Comparison of ENCODE assay signal across 11 cellular contexts in genomic region chr5:134053840-134054338, GRCh38. TPM values are rescaled to one million over a fixed set of nuclear protein-coding genes. Genes with fewer than 3 reads are reported as not detected.
A peak's percentile ranks its signal among the peaks of the same experiment; 100 is the strongest.
DNase-seq lines count a peak whose midpoint lies in the region; ATAC-seq and TF ChIP-seq lines count a peak whose summit lies in the region.
"Had no signal": no experiment of that assay in that cellular context is flagged by ENCODE, and none has a peak within 500 bp of the region (broad histone marks: within the 10 kb centered on the region; RNA-seq: fewer than 3 reads in every experiment).

No MANE protein-coding gene starts in this region.

- no peaks in the 10 kb centered on the region for H4K20me1 ChIP-seq in BLaER1 treated with 17β-estradiol and CSF1 and Interleukin-3, amounts not matched to agents 10 nM and 100 nM

- no peaks in the 10 kb centered on the region for H3K9me3 Mint-ChIP-seq in activated CD8-positive, alpha-beta T cell treated with anti-CD3 and anti-CD28 coated beads, Interleukin-2, amount 10 ng/mL, durations not matched to agents 7 days and 5 days (ENCODE audit: insufficient read depth)

- H3K4me1 ChIP-seq in BLaER1 treated with 17β-estradiol and CSF1 and Interleukin-3, amounts not matched to agents 10 nM and 100 nM: peaks cover 21 to 31% (median 25%) of the 10 kb centered on the region in 10 experiments
- H3K4me1 ChIP-seq in HUES6 (ENCODE audit: control insufficient read depth, insufficient read depth, low read length): peaks cover 37% of the 10 kb centered on the region

- peak; percentile 83 for ATAC-seq in activated CD8-positive, alpha-beta T cell treated with anti-CD3 and anti-CD28 coated beads, Interleukin-2, amount 10 ng/mL, durations not matched to agents 7 days and 5 days
- ATAC-seq in GM18858 (IDR thresholded peaks at IDR 0.05; ENCODE audit: unreplicated experiment) (no peak), GM21423 (IDR thresholded peaks at IDR 0.05; ENCODE audit: unreplicated experiment) (no peak)
- ATAC-seq: gastrocnemius medialis had no signal

- peaks cover 30% of the 10 kb centered on the region for H3K4me1 Mint-ChIP-seq in activated CD8-positive, alpha-beta T cell treated with anti-CD3 and anti-CD28 coated beads, Interleukin-2, amount 10 ng/mL, durations not matched to agents 7 days and 5 days (ENCODE audit: low read depth)

- POLR2A ChIA-PET in activated CD8-positive, alpha-beta T cell treated with anti-CD3 and anti-CD28 coated beads, Interleukin-2, amount 10 ng/mL, durations not matched to agents 7 days and 5 days (lab: Charles Lee): interaction anchor here (0.8 to 1.5 kb wide), 5 partner anchors 12 to 122 kb away, joined by 3 to 5 read pairs (median 4); partner anchors contain the start of gene TCF7
- POLR2A ChIA-PET in HEK293T (lab: Yijun Ruan, JAX): no interaction called here

- no peaks in the 10 kb centered on the region for H3K9me3 ChIP-seq in BLaER1 treated with 17β-estradiol and CSF1 and Interleukin-3, amounts not matched to agents 10 nM and 100 nM (replicated peaks in 1 of 11)
- no peaks in the 10 kb centered on the region for H3K9me3 ChIP-seq in HUES6 (ENCODE audit: control insufficient read depth, insufficient read depth, low read depth, low read length)
- H3K9me3 ChIP-seq: gastrocnemius medialis had no signal

- H3K4me3 Mint-ChIP-seq in activated CD8-positive, alpha-beta T cell treated with anti-CD3 and anti-CD28 coated beads, Interleukin-2, amount 10 ng/mL, durations not matched to agents 7 days and 5 days: peak overlapping the region; percentile 22

- no peaks in the 10 kb centered on the region for H3K27me3 Mint-ChIP-seq in activated CD8-positive, alpha-beta T cell treated with anti-CD3 and anti-CD28 coated beads, Interleukin-2, amount 10 ng/mL, durations not matched to agents 7 days and 5 days (ENCODE audit: low read depth)

- H3K27ac ChIP-seq in BLaER1 treated with 17β-estradiol and CSF1 and Interleukin-3, amounts not matched to agents 10 nM and 100 nM: peak overlapping the region in 8 of 11 experiments; percentile 10 to 59 (median 52); a peak in 12 of 22 replicates
- peak overlapping the region; percentile 32; the same call in 1 of the 2 replicates for H3K27ac ChIP-seq in HUES6 (ENCODE audit: low read depth, low read length)
- H3K27ac ChIP-seq: gastrocnemius medialis had no signal

- H3K36me3 Mint-ChIP-seq in activated CD8-positive, alpha-beta T cell treated with anti-CD3 and anti-CD28 coated beads, Interleukin-2, amount 10 ng/mL, durations not matched to agents 7 days and 5 days (ENCODE audit: low read depth): no peaks in the 10 kb centered on the region

- no peak overlapping the region for H3K4me3 ChIP-seq in BLaER1 treated with 17β-estradiol and CSF1 and Interleukin-3, amounts not matched to agents 10 nM and 100 nM
- no peak overlapping the region for H3K4me3 ChIP-seq in HUES6 (ENCODE audit: low read depth, low read length)
- H3K4me3 ChIP-seq: gastrocnemius medialis had no signal

- no peaks in the 10 kb centered on the region for H3K36me3 ChIP-seq in BLaER1 treated with 17β-estradiol and CSF1 and Interleukin-3, amounts not matched to agents 10 nM and 100 nM
- H3K36me3 ChIP-seq in HUES6 (ENCODE audit: control insufficient read depth, insufficient read depth, low read length): no peaks in the 10 kb centered on the region
- H3K36me3 ChIP-seq: gastrocnemius medialis had no signal

- peak overlapping the region; percentile 87 for H3K27ac Mint-ChIP-seq in activated CD8-positive, alpha-beta T cell treated with anti-CD3 and anti-CD28 coated beads, Interleukin-2, amount 10 ng/mL, durations not matched to agents 7 days and 5 days

- H3K27me3 ChIP-seq in BLaER1 treated with 17β-estradiol and CSF1 and Interleukin-3, amounts not matched to agents 10 nM and 100 nM: no peaks in the 10 kb centered on the region
- H3K27me3 ChIP-seq in HUES6 (ENCODE audit: control insufficient read depth, insufficient read depth, low read length): no peaks in the 10 kb centered on the region
- H3K27me3 ChIP-seq: gastrocnemius medialis had no signal

- no peak for DNase-seq in activated CD8-positive, alpha-beta T cell treated with anti-CD3 and anti-CD28 coated beads, Interleukin-2, amount 10 ng/mL, durations not matched to agents 7 days and 5 days
- peak; percentile 36 for DNase-seq in left kidney (ENCODE audit: low read depth, low spot score)
- DNase-seq in HEK293T (ENCODE audit: extremely low spot score): no peak
- no peak for DNase-seq in NCI-H774 (lab: John Stamatoyannopoulos, UW)
- DNase-seq: activated CD8-positive, alpha-beta memory T cell treated with anti-CD3 and anti-CD28 coated beads for 24 hours; gastrocnemius medialis; NCI-H446 had no signal

- CTCF ChIA-PET in activated CD8-positive, alpha-beta T cell treated with anti-CD3 and anti-CD28 coated beads, Interleukin-2, amount 10 ng/mL, durations not matched to agents 7 days and 5 days (lab: Charles Lee): interaction anchor here (1.1 to 7.4 kb wide), 6 partner anchors 13 to 86 kb away, joined by 3 to 77 read pairs (median 3); no protein-coding TSS in a partner anchor
- CTCF ChIA-PET in HEK293T (lab: Yijun Ruan, JAX): interaction anchor here (0.7 to 0.8 kb wide), 2 partner anchors 14 to 88 kb away, joined by 3 to 4 read pairs; no protein-coding TSS in a partner anchor

- peak overlapping the region; percentile 59 to 81 (median 78) for H3K4me2 ChIP-seq in BLaER1 treated with 17β-estradiol and CSF1 and Interleukin-3, amounts not matched to agents 10 nM and 100 nM

- H3K9ac ChIP-seq in BLaER1 treated with 17β-estradiol and CSF1 and Interleukin-3, amounts not matched to agents 10 nM and 100 nM: peak overlapping the region in 4 of 11 experiments; percentile 7 to 40 (median 22); a peak in 1 of 22 replicates
- peak overlapping the region; percentile 0 for H3K9ac ChIP-seq in HUES6 (ENCODE audit: low read length)

TF ChIP-seq in HEK293T, 16 proteins besides CTCF, POLR2A, EP300 and RAD21:
- no peak for TF ChIP-seq FOXK2 (IDR thresholded peaks at IDR 0.05)
- no peak for TF ChIP-seq SUZ12 (IDR thresholded peaks at IDR 0.05)
- no peak for TF ChIP-seq L3MBTL2 (conservative IDR thresholded peaks at IDR 0.05)
- no peak for TF ChIP-seq HDGF (IDR thresholded peaks at IDR 0.05; ENCODE audit: borderline replicate concordance)
- no peak for TF ChIP-seq ZNF384 (IDR thresholded peaks at IDR 0.05)
- no peak for TF ChIP-seq FOXA1 (IDR thresholded peaks at IDR 0.05)
- no peak for TF ChIP-seq NFRKB (IDR thresholded peaks at IDR 0.05)
- no peak for TF ChIP-seq FOXM1 (IDR thresholded peaks at IDR 0.05; ENCODE audit: borderline replicate concordance)
- no peak for TF ChIP-seq TARDBP (IDR thresholded peaks at IDR 0.05)
- TF ChIP-seq CTBP1 (IDR thresholded peaks at IDR 0.05; ENCODE audit: borderline replicate concordance): no peak
- TF ChIP-seq PKNOX1 (IDR thresholded peaks at IDR 0.05): no peak
- no peak for TF ChIP-seq SP1 (IDR thresholded peaks at IDR 0.05)
- TF ChIP-seq LEF1 (IDR thresholded peaks at IDR 0.05; ENCODE audit: borderline replicate concordance): no peak
- no peak for TF ChIP-seq BHLHE40 (IDR thresholded peaks at IDR 0.05; ENCODE audit: borderline replicate concordance)
- no peak for TF ChIP-seq ELF4 (IDR thresholded peaks at IDR 0.05)
- TF ChIP-seq ARNT (IDR thresholded peaks at IDR 0.05): no peak

RNA-seq across cellular contexts. Expression of gene VDAC1, which starts 49.1 kb away (rescaled TPM):
- 100 to 1,000 TPM; 250 to 259 TPM for total RNA-seq in activated CD8-positive, alpha-beta T cell treated with anti-CD3 and anti-CD28 coated beads, Interleukin-2, amount 10 ng/mL, durations not matched to agents 7 days and 5 days
